1 cellular context compared by ENCODE assay signal in genomic region chr17:50630524-50631194, GRCh38.
TF ChIP-seq lines count a peak whose summit lies in the region.

No MANE protein-coding gene starts in this region.

TF ChIP-seq in HepG2, 621 proteins besides CTCF, POLR2A, EP300 and RAD21 (continued from another document and continues in another):
- TF ChIP-seq SALL1 (CRISPR knock-in tag; IDR thresholded peaks at IDR 0.05) (peak; percentile 82), NCOA2 (CRISPR knock-in tag; IDR thresholded peaks at IDR 0.05) (0 out of 2 replicates have a peak, but pooled peaks have one; percentile 43), POLR2AphosphoS5 (IDR thresholded peaks at IDR 0.05; ENCODE audit: low read depth, low read length) (no peak), ZFP36 (IDR thresholded peaks at IDR 0.05; ENCODE audit: borderline replicate concordance, low read depth, low read length, partially characterized antibody) (peak; percentile 9), ZNF180 (CRISPR knock-in tag; IDR thresholded peaks at IDR 0.05; ENCODE audit: borderline replicate concordance, low read depth) (no peak), ZNF691 (CRISPR knock-in tag; IDR thresholded peaks at IDR 0.05; ENCODE audit: borderline replicate concordance, low read depth) (peak; percentile 41; the same call in 1 of the 2 replicates), DR1 (CRISPR knock-in tag; IDR thresholded peaks at IDR 0.05) (no peak), ZNF333 (CRISPR knock-in tag; IDR thresholded peaks at IDR 0.05; ENCODE audit: borderline replicate concordance) (no peak), ZNF83 (CRISPR knock-in tag; IDR thresholded peaks at IDR 0.05; ENCODE audit: borderline replicate concordance) (no peak), MXD1 (CRISPR knock-in tag; IDR thresholded peaks at IDR 0.05) (no peak), ZNF740 (CRISPR knock-in tag; IDR thresholded peaks at IDR 0.05) (no peak), PHB2 (IDR thresholded peaks at IDR 0.05; ENCODE audit: partially characterized antibody) (no peak), NFE2L2 (IDR thresholded peaks at IDR 0.05; ENCODE audit: low read length) (no peak), ZNF367 (CRISPR knock-in tag; IDR thresholded peaks at IDR 0.05; ENCODE audit: borderline replicate concordance) (no peak), SMARCE1 (IDR thresholded peaks at IDR 0.05; ENCODE audit: borderline replicate concordance) (no peak), SAP130 (CRISPR knock-in tag; IDR thresholded peaks at IDR 0.05; ENCODE audit: low read depth) (peak; percentile 50), ZNF33A (CRISPR knock-in tag; IDR thresholded peaks at IDR 0.05; ENCODE audit: borderline replicate concordance) (no peak), RFXAP (CRISPR knock-in tag; IDR thresholded peaks at IDR 0.05; ENCODE audit: borderline replicate concordance) (no peak), RNF219 (CRISPR knock-in tag; IDR thresholded peaks at IDR 0.05) (no peak), XBP1 (CRISPR knock-in tag; IDR thresholded peaks at IDR 0.05) (no peak), CCDC6 (CRISPR knock-in tag; IDR thresholded peaks at IDR 0.05) (no peak), GTF3A (CRISPR knock-in tag; conservative IDR thresholded peaks at IDR 0.05) (no peak), ZBTB7A (CRISPR knock-in tag; IDR thresholded peaks at IDR 0.05) (no peak), GPBP1L1 (CRISPR knock-in tag; IDR thresholded peaks at IDR 0.05) (no peak), ZNF138 (CRISPR knock-in tag; IDR thresholded peaks at IDR 0.05; ENCODE audit: low read depth) (no peak), ZNF432 (CRISPR knock-in tag; IDR thresholded peaks at IDR 0.05; ENCODE audit: borderline replicate concordance) (no peak), CREBL2 (CRISPR knock-in tag; IDR thresholded peaks at IDR 0.05; ENCODE audit: borderline replicate concordance) (no peak), YEATS2 (CRISPR knock-in tag; IDR thresholded peaks at IDR 0.05; ENCODE audit: borderline replicate concordance) (peak; percentile 55; the same call in 1 of the 2 replicates), RFX5 (IDR thresholded peaks at IDR 0.05; ENCODE audit: low read depth, low read length) (no peak), HNF1A (IDR thresholded peaks at IDR 0.05; ENCODE audit: low read depth) (no peak), HNF1A (CRISPR knock-in tag; IDR thresholded peaks at IDR 0.05; ENCODE audit: borderline replicate concordance) (peak; percentile 48; the same call in 1 of the 2 replicates), TEF (CRISPR knock-in tag; IDR thresholded peaks at IDR 0.05) (no peak), JARID2 (CRISPR knock-in tag; IDR thresholded peaks at IDR 0.05; ENCODE audit: insufficient replicate concordance) (no peak), KMT2A (CRISPR knock-in tag; IDR thresholded peaks at IDR 0.05) (0 out of 2 replicates have a peak, but pooled peaks have one; percentile 45), ZNF318 (CRISPR knock-in tag; IDR thresholded peaks at IDR 0.05) (no peak), BORCS8-MEF2B (CRISPR knock-in tag; IDR thresholded peaks at IDR 0.05) (0 out of 2 replicates have a peak, but pooled peaks have one; percentile 48), MEF2D (CRISPR knock-in tag; IDR thresholded peaks at IDR 0.05) (no peak), DNMT3B (CRISPR knock-in tag; conservative IDR thresholded peaks at IDR 0.05) (no peak), ZNF557 (CRISPR knock-in tag; IDR thresholded peaks at IDR 0.05) (no peak), NFIC (IDR thresholded peaks at IDR 0.05; ENCODE audit: low read length) (no peak), ZNF281 (CRISPR knock-in tag; IDR thresholded peaks at IDR 0.05; ENCODE audit: borderline replicate concordance) (no peak)
